ENCODE assay signal across 25 cellular contexts in genomic region chr12:26177303-26177702, GRCh38. TPM values are rescaled to one million over a fixed set of nuclear protein-coding genes. Genes with fewer than 3 reads are reported as not detected.
DNase-seq lines count a peak whose midpoint lies in the region; ATAC-seq and TF ChIP-seq lines count a peak whose summit lies in the region.
"Had no signal": no experiment of that assay in that cellular context is flagged by ENCODE, and none has a peak within 500 bp of the region (broad histone marks: within the 10 kb centered on the region; RNA-seq: fewer than 3 reads in every experiment).

No MANE protein-coding gene starts in this region.

- no peak overlapping the region for H3K56ac ChIP-seq in mesendoderm (ENCODE audit: low read length)

- H2AK5ac ChIP-seq in mesendoderm (ENCODE audit: low read length): no peak overlapping the region

- peak; percentile 85 for ATAC-seq in HG03432 (IDR thresholded peaks at IDR 0.05; ENCODE audit: unreplicated experiment)
- ATAC-seq in activated naive CD8-positive, alpha-beta T cell treated with anti-CD3 and anti-CD28 coated beads, Interleukin-2, amount 50 U/mL, for 24 hours: no peak

- H3K9ac ChIP-seq in mesendoderm (ENCODE audit: low read length): no peak overlapping the region

- H3K27me3 ChIP-seq in breast epithelium (no peaks in the 10 kb centered on the region), mesendoderm (ENCODE audit: insufficient read depth, low read length, poor library complexity) (no peaks in the 10 kb centered on the region)
- H3K27me3 ChIP-seq: MG63, spleen had no signal

- H4K8ac ChIP-seq in mesendoderm (ENCODE audit: low read depth, low read length): no peak overlapping the region

- no peaks in the 10 kb centered on the region for H3K9me3 ChIP-seq in breast epithelium
- H3K9me3 ChIP-seq: MG63, spleen, thoracic aorta had no signal

- H3K27ac ChIP-seq in breast epithelium: no peak overlapping the region
- no peak overlapping the region for H3K27ac ChIP-seq in mesendoderm (ENCODE audit: low read depth, low read length)
- H3K27ac ChIP-seq: spleen, thoracic aorta had no signal

- CTCF ChIA-PET in MCF 10A (lab: Yijun Ruan, JAX): no interaction called here

- no peaks in the 10 kb centered on the region for H3K36me3 Mint-ChIP-seq in MCF 10A (ENCODE audit: insufficient read depth, unreplicated experiment)
- no peaks in the 10 kb centered on the region for H3K36me3 Mint-ChIP-seq in activated naive CD8-positive, alpha-beta T cell treated with anti-CD3 and anti-CD28 coated beads, Interleukin-2, amount 50 U/mL, for 24 hours (ENCODE audit: low read depth)

- H3K18ac ChIP-seq in mesendoderm (ENCODE audit: low read length): no peak overlapping the region

- no peak overlapping the region for H3K4me2 ChIP-seq in mesendoderm (ENCODE audit: low read length)

- no CpG with 5 or more reads among the region's 7 CpGs for WGBS in mesendoderm (ENCODE audit: extremely low coverage, insufficient coverage, low lambda C conversion rate)

- no peak for TF ChIP-seq CTCF in MCF 10A (IDR thresholded peaks at IDR 0.05; ENCODE audit: unreplicated experiment)
- TF ChIP-seq CTCF in breast epithelium (IDR thresholded peaks at IDR 0.05): no peak
- TF ChIP-seq CTCF in epithelial cell of esophagus (IDR thresholded peaks at IDR 0.05; ENCODE audit: insufficient read depth, low read depth, low read length, missing control alignments): no peak

- intact Hi-C loops in MCF 10A (cut with micrococcal nuclease): no loop called here
- intact Hi-C loops in breast epithelium (cut with DNase I; ENCODE audit: low total_unique reads): no loop called here

- H2BK15ac ChIP-seq in mesendoderm (replicated peaks; ENCODE audit: low read depth): no peak overlapping the region

- H4K5ac ChIP-seq in mesendoderm (ENCODE audit: low read length): no peak overlapping the region

- H2BK5ac ChIP-seq in mesendoderm (ENCODE audit: low read length): no peak overlapping the region

- H3K9me3 Mint-ChIP-seq in MCF 10A (ENCODE audit: unreplicated experiment): no peaks in the 10 kb centered on the region
- H3K9me3 Mint-ChIP-seq in activated naive CD8-positive, alpha-beta T cell treated with anti-CD3 and anti-CD28 coated beads, Interleukin-2, amount 50 U/mL, for 24 hours: no peaks in the 10 kb centered on the region

- H3K4ac ChIP-seq in mesendoderm (ENCODE audit: low read depth, low read length): no peak overlapping the region

- H2BK120ac ChIP-seq in mesendoderm (ENCODE audit: low read depth, low read length): no peak overlapping the region

- no peaks in the 10 kb centered on the region for H3K79me1 ChIP-seq in mesendoderm (ENCODE audit: low read length)

- H3K4me3 ChIP-seq in breast epithelium (no peak overlapping the region), epithelial cell of esophagus (ENCODE audit: low read length) (no peak overlapping the region), mesendoderm (ENCODE audit: low read length) (no peak overlapping the region)
- H3K4me3 ChIP-seq: MG63, spleen, thoracic aorta had no signal

- H3K79me2 ChIP-seq in mesendoderm (ENCODE audit: control insufficient read depth, insufficient read depth, low read length): no peaks in the 10 kb centered on the region

- H3K36me3 ChIP-seq in breast epithelium (no peaks in the 10 kb centered on the region), mesendoderm (ENCODE audit: control insufficient read depth, insufficient read depth, low read length) (no peaks in the 10 kb centered on the region)
- H3K36me3 ChIP-seq: MG63, spleen, thoracic aorta had no signal

- peaks cover 17% of the 10 kb centered on the region for H3K27me3 Mint-ChIP-seq in MCF 10A (ENCODE audit: insufficient read depth, unreplicated experiment)
- H3K27me3 Mint-ChIP-seq in activated naive CD8-positive, alpha-beta T cell treated with anti-CD3 and anti-CD28 coated beads, Interleukin-2, amount 50 U/mL, for 24 hours: peaks cover 18% of the 10 kb centered on the region

- H3K27ac Mint-ChIP-seq in MCF 10A (ENCODE audit: low read depth, unreplicated experiment): no peak overlapping the region
- no peak overlapping the region for H3K27ac Mint-ChIP-seq in activated naive CD8-positive, alpha-beta T cell treated with anti-CD3 and anti-CD28 coated beads, Interleukin-2, amount 50 U/mL, for 24 hours

- no TSS peak for BruUV-seq in MCF 10A (replicated peaks; lab: Mats Ljungman, UMichigan)

- TF ChIP-seq POLR2A in breast epithelium (IDR thresholded peaks at IDR 0.05): no peak

- DNase-seq in MCF 10A (ENCODE audit: unreplicated experiment) (peak; percentile 9), breast epithelium (ENCODE audit: low spot score in 2 of 2) (no peak), epithelial cell of esophagus (ENCODE audit: low read depth) (peak; percentile 66), GF-D8 (lab: John Stamatoyannopoulos, UW) (no peak), NCI-H1092 treated with DMSO at 0.1 percent for 48 hours (lab: John Stamatoyannopoulos, UW) (no peak), mesendoderm (no peak)
- DNase-seq in activated naive CD8-positive, alpha-beta T cell treated with anti-CD3 and anti-CD28 coated beads, Interleukin-2, amount 50 U/mL, for 24 hours: no peak
- DNase-seq: activated CD4-positive, alpha-beta T cell treated with anti-CD3 and anti-CD28 coated beads, Interleukin-2, amount 50 U/mL, for 1 hour; activated naive CD4-positive, alpha-beta T cell; anterior cingulate cortex; C1 segment of cervical spinal cord; DMS153; HCEC 1CT; hippocampal formation; kidney; MG63; NCI-H187; NCI-H345; NK-92 treated with Interleukin-12 subunit alpha and Interleukin-12 subunit beta, amount 100 ng/mL, for 24 hours; spleen; stimulated activated CD8-positive, alpha-beta memory T cell treated with anti-CD3 and anti-CD28 coated beads, Interleukin-4, amount 100 ng/mL, for 48 hours; SW 1271 had no signal

- H3K4me1 Mint-ChIP-seq in MCF 10A (ENCODE audit: insufficient read depth, unreplicated experiment): no peaks in the 10 kb centered on the region
- no peaks in the 10 kb centered on the region for H3K4me1 Mint-ChIP-seq in activated naive CD8-positive, alpha-beta T cell treated with anti-CD3 and anti-CD28 coated beads, Interleukin-2, amount 50 U/mL, for 24 hours

- POLR2A ChIA-PET in MCF 10A (lab: Yijun Ruan, JAX): interaction anchor here (1.0 kb wide), 1 partner anchor 9 kb away, joined by 3 read pairs; no protein-coding TSS in a partner anchor

- H3K4me1 ChIP-seq in breast epithelium (no peaks in the 10 kb centered on the region), mesendoderm (ENCODE audit: control insufficient read depth, low read depth, low read length) (no peaks in the 10 kb centered on the region)
- H3K4me1 ChIP-seq: spleen had no signal

- no peak overlapping the region for H3K23ac ChIP-seq in mesendoderm (ENCODE audit: low read length)

- no peak overlapping the region for H3K4me3 Mint-ChIP-seq in MCF 10A (ENCODE audit: unreplicated experiment)
- H3K4me3 Mint-ChIP-seq in activated naive CD8-positive, alpha-beta T cell treated with anti-CD3 and anti-CD28 coated beads, Interleukin-2, amount 50 U/mL, for 24 hours: no peak overlapping the region

RNA-seq across cellular contexts. Expression of gene SSPN, which starts 18.1 kb away (rescaled TPM):
- 0.17 and 0.21 TPM in 2 replicates for total RNA-seq in MCF 10A (2022)
- 10 to 100 TPM; 17.7 to 22.1 (median 19.7) TPM for total RNA-seq in breast epithelium
- polyA plus RNA-seq in mesendoderm (2013, experiment 1 of 2): 0.14 TPM
- 0.38 TPM for polyA plus RNA-seq in mesendoderm (2013, experiment 2 of 2)

RNA-seq across cellular contexts. Expression of gene BHLHE41, which starts 52.5 kb away (rescaled TPM):
- total RNA-seq in MCF 10A (2022) (1.1 and 3.4 TPM in 2 replicates), breast epithelium (10 to 100 TPM in 1 of 3 donors, 1 to 10 TPM in 2; 5.6 to 29.7 (median 9.2) TPM)
- 0.08 TPM for polyA plus RNA-seq in mesendoderm (2013, experiment 1 of 2)
- 0.13 TPM for polyA plus RNA-seq in mesendoderm (2013, experiment 2 of 2)
- polyA plus RNA-seq: neural cell had no signal

Comparison
In these comparisons a context has a peak if more than half of its experiments do, and no peak if none do; other contexts are left out.
1. DNase-seq: peak in MCF 10A (single experiment) and epithelial cell of esophagus (single experiment); none in breast epithelium (0 of 2), GF-D8 (single experiment), NCI-H1092 treated with DMSO at 0.1 percent for 48 hours (single experiment), activated naive CD8-positive, alpha-beta T cell treated with anti-CD3 and anti-CD28 coated beads, Interleukin-2, amount 50 U/mL, for 24 hours (single experiment) and mesendoderm (single experiment).
2. RNA of gene SSPN, which starts 18.1 kb away (total RNA-seq): 17.7 to 22.1 TPM in breast epithelium; 0.17 to 0.21 TPM in MCF 10A; every median in the first group is over 10 times any median in the second.